In genomic region chr1:200478239-200478623, GRCh38 we compare ENCODE assay signal across 23 cellular contexts.
"Had no signal": no experiment of that assay in that cellular context is flagged by ENCODE, and none has a peak within 500 bp of the region (broad histone marks: within the 10 kb centered on the region; RNA-seq: fewer than 3 reads in every experiment).

No MANE protein-coding gene starts in this region.

- H3K4me3 Mint-ChIP-seq: activated CD4-positive, alpha-beta memory T cell treated with anti-CD3 and anti-CD28 coated beads, Interleukin-2, amount 10 ng/mL, durations not matched to agents 7 days and 5 days; activated CD4-positive, alpha-beta T cell treated with anti-CD3 and anti-CD28 coated beads, Interleukin-2, amount 10 ng/mL, durations not matched to agents 7 days and 5 days; activated T-cell treated with anti-CD3 and anti-CD28 coated beads, Interleukin-2, amount 50 U/mL, for 24 hours; naive thymus-derived CD4-positive, alpha-beta T cell; stimulated activated naive B cell treated with anti-CD40 and anti-IgM and Interleukin-4, amounts not matched to agents 10 μg/mL and 1 μg/mL and 100 μg/mL, for 72 hours had no signal

- DNase-seq: activated CD4-positive, alpha-beta memory T cell treated with anti-CD3 and anti-CD28 coated beads, Interleukin-2, amount 10 ng/mL, durations not matched to agents 7 days and 5 days; activated CD4-positive, alpha-beta T cell treated with anti-CD3 and anti-CD28 coated beads, Interleukin-2, amount 10 ng/mL, durations not matched to agents 7 days and 5 days; activated CD8-positive, alpha-beta memory T cell treated with anti-CD3 and anti-CD28 coated beads, Interleukin-2, amount 50 U/mL, for 48 hours; activated gamma-delta T cell treated with Interleukin-2 at 50 U/mL for 16 hours; activated naive CD4-positive, alpha-beta T cell treated with anti-CD3 and anti-CD28 coated beads, Interleukin-2, amount 50 U/mL, for 16 hours; activated T-cell treated with anti-CD3 and anti-CD28 coated beads, Interleukin-2, amount 50 U/mL, for 24 hours; amygdala; central memory CD4-positive, alpha-beta T cell; gastrocnemius medialis; glutamatergic neuron; left ventricle myocardium superior; midbrain; naive thymus-derived CD4-positive, alpha-beta T cell; pancreas; psoas muscle; stimulated activated CD4-positive, alpha-beta T cell treated with anti-CD3 and anti-CD28 coated beads, Interleukin-2, amount 100 ng/mL, for 24 hours; stimulated activated naive B cell treated with anti-CD40 and anti-IgM and Interleukin-4, amounts not matched to agents 10 μg/mL and 1 μg/mL and 100 μg/mL, for 72 hours; tibial artery; upper lobe of right lung had no signal

- H3K4me3 ChIP-seq: gastrocnemius medialis, pancreas, psoas muscle, smooth muscle cell, stomach, tibial artery, upper lobe of right lung had no signal

- H3K4me2 ChIP-seq: smooth muscle cell had no signal

- H3K9me3 ChIP-seq: gastrocnemius medialis, pancreas, psoas muscle, stomach, tibial artery, upper lobe of right lung had no signal

- H3K27ac ChIP-seq: gastrocnemius medialis, pancreas, psoas muscle, stomach, tibial artery, upper lobe of right lung had no signal

- H3K27me3 ChIP-seq: pancreas, upper lobe of right lung had no signal

- H3K27ac Mint-ChIP-seq: activated CD4-positive, alpha-beta memory T cell treated with anti-CD3 and anti-CD28 coated beads, Interleukin-2, amount 10 ng/mL, durations not matched to agents 7 days and 5 days; activated CD4-positive, alpha-beta T cell treated with anti-CD3 and anti-CD28 coated beads, Interleukin-2, amount 10 ng/mL, durations not matched to agents 7 days and 5 days; activated T-cell treated with anti-CD3 and anti-CD28 coated beads, Interleukin-2, amount 50 U/mL, for 24 hours; naive thymus-derived CD4-positive, alpha-beta T cell; stimulated activated naive B cell treated with anti-CD40 and anti-IgM and Interleukin-4, amounts not matched to agents 10 μg/mL and 1 μg/mL and 100 μg/mL, for 72 hours had no signal

- ATAC-seq: gastrocnemius medialis; left ventricle myocardium superior; naive thymus-derived CD4-positive, alpha-beta T cell; pancreas; psoas muscle; upper lobe of right lung had no signal

- FAIRE-seq: endothelial cell of umbilical vein, islet of Langerhans, pancreas had no signal

- H3K36me3 ChIP-seq: gastrocnemius medialis, pancreas, stomach, tibial artery, upper lobe of right lung had no signal

- H3K36me3 Mint-ChIP-seq: naive thymus-derived CD4-positive, alpha-beta T cell; stimulated activated naive B cell treated with anti-CD40 and anti-IgM and Interleukin-4, amounts not matched to agents 10 μg/mL and 1 μg/mL and 100 μg/mL, for 72 hours had no signal

- H3K9me3 Mint-ChIP-seq: activated CD4-positive, alpha-beta memory T cell treated with anti-CD3 and anti-CD28 coated beads, Interleukin-2, amount 10 ng/mL, durations not matched to agents 7 days and 5 days; activated CD4-positive, alpha-beta T cell treated with anti-CD3 and anti-CD28 coated beads, Interleukin-2, amount 10 ng/mL, durations not matched to agents 7 days and 5 days; activated T-cell treated with anti-CD3 and anti-CD28 coated beads, Interleukin-2, amount 50 U/mL, for 24 hours; stimulated activated naive B cell treated with anti-CD40 and anti-IgM and Interleukin-4, amounts not matched to agents 10 μg/mL and 1 μg/mL and 100 μg/mL, for 72 hours had no signal

- H3K4me1 ChIP-seq: gastrocnemius medialis, pancreas, tibial artery, upper lobe of right lung had no signal
